ENCODE assay signal across 8 cellular contexts in genomic region chr6:110415297-110415916, GRCh38. TPM values are rescaled to one million over a fixed set of nuclear protein-coding genes. Genes with fewer than 3 reads are reported as not detected.
DNase-seq lines count a peak whose midpoint lies in the region; ATAC-seq and TF ChIP-seq lines count a peak whose summit lies in the region.

Gene DDO, minus strand, starts transcription at chr6:110415575. Its CDS starts 2,113 bp downstream, at chr6:110413462.

- peak; percentile 54 for DNase-seq in GM03348 (ENCODE audit: low spot score)
- DNase-seq in RKO (ENCODE audit: low spot score): peak; percentile 9
- no peak for DNase-seq in natural killer cell
- no peak for DNase-seq in OCI-LY7 (ENCODE audit: low spot score)
- DNase-seq in NCI-H1105 treated with DMSO at 0.1 percent for 48 hours (lab: John Stamatoyannopoulos, UW): no peak

- H3K36me3 ChIP-seq in OCI-LY7 (ENCODE audit: insufficient read depth, low read length): no peaks in the 10 kb centered on the region

- H3K4me1 Mint-ChIP-seq in natural killer cell: peaks cover 9 to 20% of the 10 kb centered on the region in 2 donors

- peak within 1 kb of the TSS in 1 of 2 donors; percentile 28 for H3K27ac Mint-ChIP-seq in natural killer cell

- intact Hi-C loops in natural killer cell (cut with micrococcal nuclease): no loop called here
- intact Hi-C loops in OCI-LY7 (cut with micrococcal nuclease; ENCODE audit: unreplicated experiment): no loop called here

- H3K4me3 Mint-ChIP-seq in natural killer cell: peak within 1 kb of the TSS; percentile 65

- no peak within 1 kb of the TSS for H2AFZ ChIP-seq in OCI-LY7 (ENCODE audit: low read length)

- H4K20me1 ChIP-seq in OCI-LY7 (ENCODE audit: insufficient read depth, low read length): no peaks in the 10 kb centered on the region

- no peaks in the 10 kb centered on the region for H3K36me3 Mint-ChIP-seq in natural killer cell

- H3K27me3 Mint-ChIP-seq in natural killer cell (ENCODE audit: low read depth in 2 of 2): peaks cover 7 to 26% of the 10 kb centered on the region in 2 donors

- TF ChIP-seq CTCF in natural killer cell (IDR thresholded peaks at IDR 0.05) (no peak), OCI-LY7 (conservative IDR thresholded peaks at IDR 0.05; ENCODE audit: low read length) (no peak)

- H3K9me3 Mint-ChIP-seq in natural killer cell: no peaks in the 10 kb centered on the region

- POLR2A ChIA-PET in OCI-LY7 (lab: Charles Lee): interaction anchor here (0.6 kb wide), 1 partner anchor 35 kb away, joined by 3 read pairs; no protein-coding TSS in a partner anchor

- no peak within 1 kb of the TSS for H3K4me3 ChIP-seq in OCI-LY7 (ENCODE audit: low read depth, low read length, poor library complexity, severe bottlenecking)

- no peaks in the 10 kb centered on the region for H3K4me1 ChIP-seq in OCI-LY7 (ENCODE audit: insufficient read depth, low read length, poor library complexity, severe bottlenecking)

- H3K79me2 ChIP-seq in OCI-LY7 (ENCODE audit: insufficient read depth, low read depth, low read length): no peaks in the 10 kb centered on the region

- H3K9me3 ChIP-seq in OCI-LY7 (ENCODE audit: low read length): no peaks in the 10 kb centered on the region

- H3K9me2 ChIP-seq in OCI-LY7 (ENCODE audit: insufficient read depth, low read length): no peaks in the 10 kb centered on the region

- H3K27ac ChIP-seq in OCI-LY7 (ENCODE audit: low read depth, low read length, poor library complexity, severe bottlenecking): no peak within 1 kb of the TSS

- CTCF ChIA-PET in OCI-LY7 (lab: Charles Lee; ENCODE audit: unreplicated experiment): no interaction called here

- BruUV-seq in OCI-LY7 (replicated peaks; lab: Mats Ljungman, UMichigan): no TSS peak

- no peak within 1 kb of the TSS for H3K4me2 ChIP-seq in OCI-LY7 (ENCODE audit: low read length)

- ATAC-seq in esophagus mucosa: peak; percentile 82
- peak in 2 of 3 donors; percentile 67 to 80 for ATAC-seq in natural killer cell
- no peak for ATAC-seq in GM18907 (IDR thresholded peaks at IDR 0.05; ENCODE audit: unreplicated experiment)
- no peak for ATAC-seq in GM21825 (IDR thresholded peaks at IDR 0.05; ENCODE audit: unreplicated experiment)

RNA-seq across cellular contexts. Expression of gene DDO, which starts in this region (rescaled TPM):
- 0.08 TPM for total RNA-seq in esophagus mucosa
- under 1 TPM in 2 of 3 donors, not detected in 1; 0.25 to 0.50 TPM for total RNA-seq in natural killer cell
- total RNA-seq in OCI-LY7 (2014; rRNA removed; shearing (Covaris generic)): not detected in 2 replicates
- total RNA-seq in OCI-LY7 (2022): not detected in 2 replicates

Comparison
In these comparisons a context has a peak if more than half of its experiments do, and no peak if none do; other contexts are left out.
1. Peak in ATAC-seq in esophagus mucosa; RNA of the gene not detected or under 1 TPM.
2. Peak in ATAC-seq in natural killer cell; RNA of the gene not detected or under 1 TPM.
3. DNase-seq: peak in GM03348 (single experiment) and RKO (single experiment); none in natural killer cell (single experiment), OCI-LY7 (single experiment) and NCI-H1105 treated with DMSO at 0.1 percent for 48 hours (single experiment).